In the genomic region with DNA sequence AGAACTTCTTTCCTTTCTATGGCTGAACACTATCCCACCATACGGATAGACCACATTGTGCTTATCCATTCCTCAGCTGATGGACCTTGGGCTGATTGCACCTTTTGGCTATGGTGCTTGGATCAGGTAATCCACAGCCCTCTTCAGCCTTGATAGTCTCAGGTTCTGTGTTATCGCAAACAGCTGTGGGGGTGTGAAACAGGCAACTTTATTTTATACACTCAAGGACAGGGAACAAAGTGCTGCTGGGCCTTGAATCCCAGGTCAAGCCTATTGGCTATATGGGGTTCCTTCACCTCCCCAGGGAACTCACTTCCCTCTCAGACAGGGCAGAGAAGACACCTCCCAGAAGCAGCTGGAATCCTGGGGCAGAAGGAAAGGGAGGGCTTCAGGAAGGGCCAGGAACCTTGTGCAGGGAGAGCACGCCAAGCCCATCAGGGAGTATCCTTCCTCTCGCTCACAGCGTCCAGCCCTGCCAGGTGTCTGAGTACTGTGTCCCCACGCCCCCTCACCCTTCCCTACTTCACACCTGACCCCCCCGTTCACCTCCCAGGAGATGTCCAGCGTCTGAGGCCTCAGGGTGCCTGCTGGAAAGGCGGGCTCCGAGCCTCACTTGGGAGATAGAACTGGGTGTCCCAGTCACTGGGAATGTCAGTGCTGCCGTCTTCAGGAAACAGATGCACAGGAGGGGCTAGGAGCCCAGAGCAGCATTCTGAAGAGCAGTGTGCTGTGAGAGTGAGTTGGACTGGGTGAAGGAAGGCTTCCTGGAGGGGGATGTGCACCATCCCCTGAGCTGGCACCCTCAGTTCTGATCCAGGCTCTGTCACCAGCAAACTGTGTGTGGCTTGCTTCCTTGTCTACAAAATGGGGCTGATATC, we compare ENCODE assay signal across 23 cellular contexts. TPM values are rescaled to one million over a fixed set of nuclear protein-coding genes. Genes with fewer than 3 reads are reported as not detected.
DNase-seq lines count a peak whose midpoint lies in the region; ATAC-seq, FAIRE-seq and TF ChIP-seq lines count a peak whose summit lies in the region.
"Had no signal": no experiment of that assay in that cellular context is flagged by ENCODE, and none has a peak within 500 bp of the region (broad histone marks: within the 10 kb centered on the region; RNA-seq: fewer than 3 reads in every experiment).

No MANE protein-coding gene starts in this region.

- no peak overlapping the region for H2BK15ac ChIP-seq in H1 (ENCODE audit: low read length)

- no peak overlapping the region for H4K91ac ChIP-seq in H1 (replicated peaks; ENCODE audit: insufficient read length, low read length)

- H2BK12ac ChIP-seq in H1 (ENCODE audit: low read depth, low read length), result no peak overlapping the region

- peaks cover 3% of the 10 kb centered on the region for H3K27me3 Mint-ChIP-seq in progenitor cell of endocrine pancreas

- H4K8ac ChIP-seq in H1 (ENCODE audit: extremely low read depth, insufficient read depth, low read length), result peak overlapping the region; percentile 18; the same call in 1 of the 2 replicates

- no peak overlapping the region for H4K5ac ChIP-seq in H1 (ENCODE audit: insufficient read length, low read depth, low read length)

- H3K4me2 ChIP-seq in K562 (ENCODE audit: insufficient read depth, low read length) (no peak overlapping the region), H1 (ENCODE audit: insufficient read depth in 1 of 2, low read depth in 2 of 2, low read length in 2 of 2) (no peak overlapping the region)

- CTCF ChIA-PET in K562 (lab: Yijun Ruan, JAX; ENCODE audit: low intra/inter-chr PET ratio) (no interaction called here), H1 (lab: Charles Lee; ENCODE audit: partially characterized antibody) (interaction anchor here (0.7 to 3.7 kb wide), 4 partner anchors 10 to 129 kb away, joined by 3 to 17 read pairs (median 4); no protein-coding TSS in a partner anchor)

- no peaks in the 10 kb centered on the region for H3K79me1 ChIP-seq in H1 (ENCODE audit: low read depth, low read length)

- no peak overlapping the region for H2BK20ac ChIP-seq in H1 (ENCODE audit: low read length)

- no peaks in the 10 kb centered on the region for H3K36me3 Mint-ChIP-seq in progenitor cell of endocrine pancreas (ENCODE audit: insufficient read depth)
- H3K36me3 Mint-ChIP-seq: CD14-positive monocyte had no signal

- intact Hi-C loops in K562 (cut with micrococcal nuclease) (no loop called here), right cardiac atrium (cut with DNase I) (no loop called here), gastrocnemius medialis (cut with DNase I; ENCODE audit: low total_unique reads) (no loop called here)

- no peak for TF ChIP-seq EP300 in K562 (IDR thresholded peaks at IDR 0.05; ENCODE audit: low read length)
- no peak for TF ChIP-seq EP300 in H1 (IDR thresholded peaks at IDR 0.05; ENCODE audit: borderline replicate concordance in 1 of 2, low read depth in 2 of 2, low read length in 2 of 2)

- in situ Hi-C loops in K562 (cut with MboI) (no loop called here), gastrocnemius medialis (cut with MboI; ENCODE audit: low sequenced_read_pairs in 4 of 4) (no loop called here)

- H4K20me1 ChIP-seq in K562 (replicated peaks; ENCODE audit: control insufficient read depth, insufficient read depth, low read length) (0 out of 2 replicates have a peak, but pooled peaks cover 5% of the 10 kb centered on the region), H1 (replicated peaks in 1 of 2; ENCODE audit: control insufficient read depth in 1 of 2, insufficient read depth in 2 of 2, low read length in 2 of 2) (no peaks in the 10 kb centered on the region)

- no peak overlapping the region for H3K9ac ChIP-seq in K562 (ENCODE audit: insufficient read depth in 1 of 2, low read depth in 2 of 2, low read length in 2 of 2)
- no peak overlapping the region for H3K9ac ChIP-seq in H1 (replicated peaks in 1 of 4; ENCODE audit: extremely low read depth in 1 of 4, low read depth in 3 of 4, low read length in 3 of 4)

- no peaks in the 10 kb centered on the region; the same call in 1 of the 2 replicates for H3K23me2 ChIP-seq in H1 (ENCODE audit: low read depth, low read length)

- TF ChIP-seq POLR2A in K562 (conservative IDR thresholded peaks at IDR 0.05) (no peak), H1 (IDR thresholded peaks at IDR 0.05; ENCODE audit: control extremely low read depth in 1 of 2, low read depth in 2 of 2, low read length in 2 of 2) (no peak), gastrocnemius medialis (IDR thresholded peaks at IDR 0.05) (no peak)

- no TSS peak for BruUV-seq in K562 (replicated peaks; lab: Mats Ljungman, UMichigan)

- TF ChIP-seq CTCF in K562 (IDR thresholded peaks at IDR 0.05 in 2 of 3, conservative IDR thresholded peaks at IDR 0.05 in 1 of 3; ENCODE audit: insufficient read depth in 2 of 3, low read depth in 1 of 3, low read length in 3 of 3) (no peak), H1 (IDR thresholded peaks at IDR 0.05; ENCODE audit: control extremely low read depth in 1 of 3, insufficient read depth in 1 of 3, low read depth in 1 of 3, low read length in 3 of 3) (no peak), gastrocnemius medialis (IDR thresholded peaks at IDR 0.05 in 4 of 5, conservative IDR thresholded peaks at IDR 0.05 in 1 of 5) (no peak), progenitor cell of endocrine pancreas (IDR thresholded peaks at IDR 0.05; ENCODE audit: unreplicated experiment) (no peak)

- H3K4me3 ChIP-seq in K562, result no peak overlapping the region
- H3K4me3 ChIP-seq in H1 (ENCODE audit: extremely low read depth in 1 of 4, insufficient read depth in 2 of 4, low read depth in 3 of 4, low read length in 4 of 4), result no peak overlapping the region
- no peak overlapping the region for H3K4me3 ChIP-seq in right cardiac atrium (ENCODE audit: low read length)
- no peak overlapping the region for H3K4me3 ChIP-seq in gastrocnemius medialis
- H3K4me3 ChIP-seq: HAP-1, MG63, SK-N-MC had no signal

- no peaks in the 10 kb centered on the region for H3K9me3 Mint-ChIP-seq in progenitor cell of endocrine pancreas (ENCODE audit: low read depth)
- H3K9me3 Mint-ChIP-seq: CD14-positive monocyte had no signal

- no peak overlapping the region for H2BK5ac ChIP-seq in H1 (ENCODE audit: low read depth, low read length)

- H2AK5ac ChIP-seq in H1 (ENCODE audit: low read depth, low read length), result no peak overlapping the region

- no peak overlapping the region for H2BK120ac ChIP-seq in H1 (replicated peaks; ENCODE audit: low read depth, low read length)

- H3K79me2 ChIP-seq in K562 (ENCODE audit: control insufficient read depth, insufficient read depth, low read length) (no peaks in the 10 kb centered on the region), H1 (ENCODE audit: control insufficient read depth in 1 of 2, insufficient read depth in 2 of 2, low read length in 2 of 2) (no peaks in the 10 kb centered on the region)

- no peak overlapping the region for H3K27ac Mint-ChIP-seq in progenitor cell of endocrine pancreas
- H3K27ac Mint-ChIP-seq: CD14-positive monocyte had no signal

- H3K4me1 Mint-ChIP-seq in progenitor cell of endocrine pancreas (ENCODE audit: low read depth), result peaks cover 5% of the 10 kb centered on the region

- 9% methylated on average over 9 of the region's 11 CpGs for WGBS in K562 (ENCODE audit: insufficient coverage, low coverage, missing lambda C conversion rate)
- WGBS in H1 (ENCODE audit: extremely low coverage in 1 of 2, insufficient coverage in 1 of 2, insufficient read length in 1 of 2, insufficient replicate concordance in 2 of 2, low coverage in 1 of 2, low lambda C conversion rate in 2 of 2, missing lambda C conversion rate in 1 of 2), 2 experiments, result 81% methylated on average over 11 of the region's 11 CpGs; no CpG with 5 or more reads in 1 of the 2 experiments
- WGBS in right cardiac atrium, result 61% methylated on average over 11 of the region's 11 CpGs

- H3K4me1 ChIP-seq in K562 (replicated peaks in 1 of 2; ENCODE audit: control insufficient read depth in 2 of 2, insufficient read depth in 2 of 2, low read length in 2 of 2), result peaks cover 0 to 2% of the 10 kb centered on the region in 2 experiments; a peak in 1 of 5 replicates
- no peaks in the 10 kb centered on the region; a peak in 1 of 7 replicates for H3K4me1 ChIP-seq in H1 (replicated peaks in 1 of 4; ENCODE audit: control insufficient read depth in 3 of 4, insufficient read depth in 4 of 4, low read length in 3 of 4)
- H3K4me1 ChIP-seq in right cardiac atrium (ENCODE audit: control insufficient read depth, insufficient read depth, low read length), result peaks cover 8% of the 10 kb centered on the region
- peaks cover 5 to 16% of the 10 kb centered on the region in 2 donors for H3K4me1 ChIP-seq in gastrocnemius medialis
- H3K4me1 ChIP-seq: HAP-1 had no signal

- peak; percentile 13; the same call in 2 of the 3 replicates for ATAC-seq in K562
- peak; percentile 53 to 68 for ATAC-seq in right cardiac atrium
- no peak for ATAC-seq in gastrocnemius medialis
- no peak for ATAC-seq in GM21367 (IDR thresholded peaks at IDR 0.05; ENCODE audit: unreplicated experiment)
- ATAC-seq: Panc1 had no signal

- FAIRE-seq in K562 (lab: Jason Lieb, UNC) (no peak), H1 (lab: Jason Lieb, UNC) (no peak)

- no peak overlapping the region for H3K23ac ChIP-seq in H1 (ENCODE audit: insufficient read length)

- no peaks in the 10 kb centered on the region for H3K9me1 ChIP-seq in K562 (ENCODE audit: control insufficient read depth, insufficient read depth, low read length)

- peaks cover 38 to 61% of the 10 kb centered on the region in 2 experiments; a peak in 4 of 5 replicates for H3K27me3 ChIP-seq in K562 (ENCODE audit: control insufficient read depth in 2 of 2, insufficient read depth in 2 of 2, low read length in 2 of 2)
- H3K27me3 ChIP-seq in H1 (replicated peaks in 1 of 4; ENCODE audit: control insufficient read depth in 3 of 4, extremely low read depth in 1 of 4, insufficient read depth in 3 of 4, low read length in 3 of 4), result no peaks in the 10 kb centered on the region
- no peaks in the 10 kb centered on the region for H3K27me3 ChIP-seq in right cardiac atrium (ENCODE audit: control insufficient read depth, insufficient read depth)
- H3K27me3 ChIP-seq in gastrocnemius medialis, result no peaks in the 10 kb centered on the region
- H3K27me3 ChIP-seq: MG63 had no signal

- POLR2A ChIA-PET in K562 (lab: Yijun Ruan, JAX) (no interaction called here), H1 (lab: Charles Lee; ENCODE audit: partially characterized antibody) (no interaction called here)

- no peak overlapping the region for H3K4me3 Mint-ChIP-seq in progenitor cell of endocrine pancreas (ENCODE audit: low read depth)
- H3K4me3 Mint-ChIP-seq: CD14-positive monocyte had no signal

- H3K36me3 ChIP-seq in K562 (ENCODE audit: control insufficient read depth, insufficient read depth, low read length) (no peaks in the 10 kb centered on the region), H1 (ENCODE audit: control insufficient read depth in 2 of 4, insufficient read depth in 4 of 4, low read length in 3 of 4) (no peaks in the 10 kb centered on the region), gastrocnemius medialis (peaks cover 0 to 56% of the 10 kb centered on the region in 2 donors)
- H3K36me3 ChIP-seq: HAP-1 had no signal

- 0 out of 2 replicates have a peak overlapping the region, but pooled peaks have one; percentile 4 for H2AFZ ChIP-seq in K562 (ENCODE audit: low read depth, low read length)
- no peak overlapping the region for H2AFZ ChIP-seq in H1 (ENCODE audit: low read length)

- DNase-seq in K562 (ENCODE audit: extremely low read depth in 1 of 4, low spot score in 3 of 4) (no peak), H1 (ENCODE audit: low read depth in 1 of 2, low spot score in 2 of 2) (no peak), right cardiac atrium (no peak), gastrocnemius medialis (no peak), progenitor cell of endocrine pancreas (ENCODE audit: low spot score, unreplicated experiment) (no peak), NCI-H146 (lab: John Stamatoyannopoulos, UW) (no peak), SHP77 treated with DMSO at 0.1 percent for 48 hours (lab: John Stamatoyannopoulos, UW) (no peak)
- DNase-seq: ACHN, DND-41, IMR-90, Karpas-422, MG63, NCI-H1048, NCI-H1436, NCI-H2029, NCI-H2171 treated with DMSO at 0.1 percent for 48 hours, NCI-H446 treated with DMSO at 0.1 percent for 48 hours had no signal

- no peak overlapping the region for H3K56ac ChIP-seq in H1 (replicated peaks; ENCODE audit: insufficient read length, low read depth, low read length)

- no peak for TF ChIP-seq RAD21 in K562 (CRISPR knock-in tag; conservative IDR thresholded peaks at IDR 0.05 in 1 of 2, IDR thresholded peaks at IDR 0.05 in 1 of 2)
- no peak for TF ChIP-seq RAD21 in H1 (IDR thresholded peaks at IDR 0.05 in 1 of 2, conservative IDR thresholded peaks at IDR 0.05 in 1 of 2; ENCODE audit: low read depth in 2 of 2, low read length in 2 of 2)

- no peak overlapping the region for H3K14ac ChIP-seq in H1 (ENCODE audit: insufficient read length)

- H3K27ac ChIP-seq in K562 (ENCODE audit: extremely low read depth, low read depth, low read length) (no peak overlapping the region), H1 (ENCODE audit: low read depth, low read length) (no peak overlapping the region), right cardiac atrium (ENCODE audit: low read length) (peak overlapping the region; percentile 37), gastrocnemius medialis (peak overlapping the region in 3 of 4 donors; percentile 42 to 55 (median 51))
- H3K27ac ChIP-seq: HL-60, SK-N-MC had no signal

- H3K9me3 ChIP-seq in K562 (replicated peaks; ENCODE audit: control insufficient read depth, insufficient read depth, low read depth, low read length), result no peaks in the 10 kb centered on the region
- H3K9me3 ChIP-seq in H1 (ENCODE audit: insufficient read depth in 2 of 2, low read depth in 1 of 2, low read length in 1 of 2), result no peaks in the 10 kb centered on the region
- no peaks in the 10 kb centered on the region for H3K9me3 ChIP-seq in right cardiac atrium (ENCODE audit: control insufficient read depth, low read length)
- H3K9me3 ChIP-seq in gastrocnemius medialis, result no peaks in the 10 kb centered on the region
- H3K9me3 ChIP-seq: HAP-1, MG63 had no signal

- H3K4ac ChIP-seq in H1 (replicated peaks; ENCODE audit: insufficient read length, low read depth, low read length), result no peak overlapping the region

- no peak overlapping the region for H3K18ac ChIP-seq in H1 (ENCODE audit: extremely low read depth, low read length)

RNA-seq across cellular contexts. Expression of a gene that starts 32.8 kb away (rescaled TPM):
- total RNA-seq in K562 (2011; cell fraction: chromatin; rRNA removed; ENCODE audit: low replicate concordance), result not detected in 2 replicates
- total RNA-seq in K562 (2011; cell fraction: nucleolus; rRNA removed), result under 0.01 TPM in 1 of 2 replicates, not detected in the other
- 0.07 TPM in 1 of 2 replicates, not detected in the other for total RNA-seq in K562 (2011; cell fraction: nucleoplasm; rRNA removed)
- 0.12 TPM in 1 of 2 replicates, not detected in the other for total RNA-seq in K562 (2014; rRNA removed)
- 0.48 TPM in 1 of 2 replicates, not detected in the other for total RNA-seq in K562 (2014; rRNA removed; fragmentation: Illumina TruSeq; extraction: Trizol)
- 0.04 TPM in 1 of 2 replicates, not detected in the other for total RNA-seq in K562 (2015; rRNA removed; fragmentation: Illumina TruSeq; extraction: Trizol)
- 0.07 and 0.13 TPM in 2 replicates for total RNA-seq in K562 (2021)
- polyA plus RNA-seq in K562 (2011; rRNA removed), result 0.04 TPM in 1 of 2 replicates, not detected in the other
- polyA plus RNA-seq in K562 (2011; cell fraction: cytosol; rRNA removed), result 0.01 TPM in 2 replicates
- not detected in 2 replicates for polyA plus RNA-seq in K562 (2011; cell fraction: nucleus; rRNA removed)
- polyA plus RNA-seq in K562 (2012), result 0.07 and 0.10 TPM in 2 replicates
- polyA plus RNA-seq in K562 (2014; fragmentation: Illumina TruSeq; extraction: Trizol), result 0.03 and 0.10 TPM in 2 replicates
- under 1 TPM; 0.01 to 0.03 TPM for polyA plus RNA-seq in K562 (2014; fragmentation: Nextera tagmentation; extraction: Ambion mirVana)
- polyA plus RNA-seq in K562 (2014; rRNA removed), result 0.12 TPM in 1 of 2 replicates, not detected in the other
- not detected in 2 replicates for polyA minus RNA-seq in K562 (2011; rRNA and poly(A)+ RNA removed)
- polyA minus RNA-seq in K562 (2011; cell fraction: cytosol; rRNA and poly(A)+ RNA removed), result not detected in 2 replicates
- polyA minus RNA-seq in K562 (2011; cell fraction: nucleus; rRNA and poly(A)+ RNA removed), result not detected in 2 replicates
- 4.2 and 4.7 TPM in 2 replicates for total RNA-seq in H1 (2021; fragmentation: NEBNext Ultra II Directional; extraction: Animal tissue kit (Norgen Biotek cat#: 25700))
- 0.79 and 1.5 TPM in 2 replicates for polyA plus RNA-seq in H1 (2011; rRNA removed)
- polyA plus RNA-seq in H1 (2011; cell fraction: cytosol; rRNA removed), result 1.5 TPM
- polyA plus RNA-seq in H1 (2011; cell fraction: nucleus; rRNA removed), result 2.6 TPM
- polyA plus RNA-seq in H1 (2012, experiment 1 of 2), result 2.5 to 3.5 TPM (median 2.7 TPM) in 4 replicates
- polyA plus RNA-seq in H1 (2012, experiment 2 of 2), result 1.5 TPM
- polyA plus RNA-seq in H1 (2013, experiment 1 of 2), result 4.3 TPM
- polyA plus RNA-seq in H1 (2013, experiment 2 of 2), result 4.4 TPM
- 1.6 and 1.9 TPM in 2 replicates for polyA minus RNA-seq in H1 (2011; rRNA and poly(A)+ RNA removed)
- 3.7 TPM for polyA minus RNA-seq in H1 (2011; cell fraction: cytosol; rRNA and poly(A)+ RNA removed)
- polyA minus RNA-seq in H1 (2011; cell fraction: nucleus; rRNA and poly(A)+ RNA removed), result 1.4 TPM
- 10 to 100 TPM; 36.9 to 59.7 (median 42.7) TPM for total RNA-seq in right cardiac atrium
- 26.2 TPM for polyA plus RNA-seq in right cardiac atrium
- 10 to 100 TPM; 28.6 to 39.9 (median 32.9) TPM for total RNA-seq in gastrocnemius medialis
- 0.69 and 0.78 TPM in 2 replicates for total RNA-seq in progenitor cell of endocrine pancreas
- polyA plus RNA-seq: CD14-positive monocyte had no signal

RNA-seq across cellular contexts. Expression of a gene that starts 40.9 kb away (rescaled TPM):
- total RNA-seq in K562 (2011; cell fraction: chromatin; rRNA removed; ENCODE audit: low replicate concordance), result 19.7 and 30.9 TPM in 2 replicates
- 10.5 and 12.1 TPM in 2 replicates for total RNA-seq in K562 (2011; cell fraction: nucleolus; rRNA removed)
- 21.0 and 33.4 TPM in 2 replicates for total RNA-seq in K562 (2011; cell fraction: nucleoplasm; rRNA removed)
- total RNA-seq in K562 (2014; rRNA removed) (26.1 and 27.6 TPM in 2 replicates), K562 (2014; rRNA removed; fragmentation: Illumina TruSeq; extraction: Trizol) (35.8 and 44.2 TPM in 2 replicates), K562 (2015; rRNA removed; fragmentation: Illumina TruSeq; extraction: Trizol) (19.4 and 23.2 TPM in 2 replicates), K562 (2021) (37.8 and 40.5 TPM in 2 replicates), right cardiac atrium (10 to 100 TPM in 1 of 4 donors, 1 to 10 TPM in 3; 9.1 to 11.3 (median 9.4) TPM), gastrocnemius medialis (10 to 100 TPM in 2 of 4 donors, 1 to 10 TPM in 2; 7.8 to 13.3 (median 9.9) TPM), progenitor cell of endocrine pancreas (17.6 and 20.2 TPM in 2 replicates)
- polyA plus RNA-seq in K562 (2011; rRNA removed) (29.1 and 31.0 TPM in 2 replicates), K562 (2014; fragmentation: Illumina TruSeq; extraction: Trizol) (23.0 and 23.4 TPM in 2 replicates), K562 (2014; fragmentation: Nextera tagmentation; extraction: Ambion mirVana) (10 to 100 TPM; 11.2 to 17.1 TPM), K562 (2014; rRNA removed) (25.8 and 26.4 TPM in 2 replicates), H1 (2011; rRNA removed) (7.4 and 11.2 TPM in 2 replicates), right cardiac atrium (4.8 TPM)
- polyA plus RNA-seq in K562 (2011; cell fraction: cytosol; rRNA removed), result 4.9 and 14.0 TPM in 2 replicates
- polyA plus RNA-seq in K562 (2011; cell fraction: nucleus; rRNA removed), result 14.6 and 16.7 TPM in 2 replicates
- 8.6 and 9.6 TPM in 2 replicates for polyA plus RNA-seq in K562 (2012)
- polyA minus RNA-seq in K562 (2011; rRNA and poly(A)+ RNA removed), result 40.6 and 45.9 TPM in 2 replicates
- polyA minus RNA-seq in K562 (2011; cell fraction: cytosol; rRNA and poly(A)+ RNA removed), result 19.4 and 28.1 TPM in 2 replicates
- polyA minus RNA-seq in K562 (2011; cell fraction: nucleus; rRNA and poly(A)+ RNA removed), result 11.2 and 19.1 TPM in 2 replicates
- 48.9 and 52.2 TPM in 2 replicates for total RNA-seq in H1 (2021; fragmentation: NEBNext Ultra II Directional; extraction: Animal tissue kit (Norgen Biotek cat#: 25700))
- polyA plus RNA-seq in H1 (2011; cell fraction: cytosol; rRNA removed), result 17.1 TPM
- 12.6 TPM for polyA plus RNA-seq in H1 (2011; cell fraction: nucleus; rRNA removed)
- polyA plus RNA-seq in H1 (2012, experiment 1 of 2), result 13.5 to 18.1 TPM (median 15.5 TPM) in 4 replicates
- 1.7 TPM for polyA plus RNA-seq in H1 (2012, experiment 2 of 2)
- polyA plus RNA-seq in H1 (2013, experiment 1 of 2), result 19.6 TPM
- 19.1 TPM for polyA plus RNA-seq in H1 (2013, experiment 2 of 2)
- 38.9 and 44.5 TPM in 2 replicates for polyA minus RNA-seq in H1 (2011; rRNA and poly(A)+ RNA removed)
- polyA minus RNA-seq in H1 (2011; cell fraction: cytosol; rRNA and poly(A)+ RNA removed), result 52.5 TPM
- 48.6 TPM for polyA minus RNA-seq in H1 (2011; cell fraction: nucleus; rRNA and poly(A)+ RNA removed)

RNA-seq across cellular contexts. Expression of a gene that starts 53.4 kb away (rescaled TPM):
- 20.2 and 24.4 TPM in 2 replicates for total RNA-seq in K562 (2011; cell fraction: chromatin; rRNA removed; ENCODE audit: low replicate concordance)
- 28.2 and 32.0 TPM in 2 replicates for total RNA-seq in K562 (2011; cell fraction: nucleolus; rRNA removed)
- 28.4 and 30.6 TPM in 2 replicates for total RNA-seq in K562 (2011; cell fraction: nucleoplasm; rRNA removed)
- total RNA-seq in K562 (2014; rRNA removed) (5.4 and 7.2 TPM in 2 replicates), K562 (2014; rRNA removed; fragmentation: Illumina TruSeq; extraction: Trizol) (5.9 and 6.0 TPM in 2 replicates), K562 (2015; rRNA removed; fragmentation: Illumina TruSeq; extraction: Trizol) (5.1 and 5.3 TPM in 2 replicates), K562 (2021) (7.8 and 8.0 TPM in 2 replicates), right cardiac atrium (1 to 10 TPM; 4.7 to 7.0 (median 6.2) TPM), gastrocnemius medialis (1 to 10 TPM in 3 of 4 donors, under 1 TPM in 1; 0.29 to 1.5 (median 1.2) TPM), progenitor cell of endocrine pancreas (18.6 and 20.6 TPM in 2 replicates)
- polyA plus RNA-seq in K562 (2011; rRNA removed) (17.9 and 21.5 TPM in 2 replicates), K562 (2014; fragmentation: Illumina TruSeq; extraction: Trizol) (9.4 and 10.0 TPM in 2 replicates), K562 (2014; fragmentation: Nextera tagmentation; extraction: Ambion mirVana) (1 to 10 TPM; 2.3 to 2.4 TPM), K562 (2014; rRNA removed) (6.5 and 8.3 TPM in 2 replicates), H1 (2011; rRNA removed) (17.2 and 19.0 TPM in 2 replicates), right cardiac atrium (3.7 TPM)
- polyA plus RNA-seq in K562 (2011; cell fraction: cytosol; rRNA removed), result 25.0 and 29.5 TPM in 2 replicates
- polyA plus RNA-seq in K562 (2011; cell fraction: nucleus; rRNA removed), result 44.5 and 48.0 TPM in 2 replicates
- polyA plus RNA-seq in K562 (2012), result 8.9 and 16.5 TPM in 2 replicates
- 13.7 and 15.4 TPM in 2 replicates for polyA minus RNA-seq in K562 (2011; rRNA and poly(A)+ RNA removed)
- 6.8 and 7.7 TPM in 2 replicates for polyA minus RNA-seq in K562 (2011; cell fraction: cytosol; rRNA and poly(A)+ RNA removed)
- 15.3 and 21.9 TPM in 2 replicates for polyA minus RNA-seq in K562 (2011; cell fraction: nucleus; rRNA and poly(A)+ RNA removed)
- total RNA-seq in H1 (2021; fragmentation: NEBNext Ultra II Directional; extraction: Animal tissue kit (Norgen Biotek cat#: 25700)), result 6.8 and 7.9 TPM in 2 replicates
- 14.6 TPM for polyA plus RNA-seq in H1 (2011; cell fraction: cytosol; rRNA removed)
- polyA plus RNA-seq in H1 (2011; cell fraction: nucleus; rRNA removed), result 26.8 TPM
- 8.6 to 13.2 TPM (median 10.8 TPM) in 4 replicates for polyA plus RNA-seq in H1 (2012, experiment 1 of 2)
- 5.0 TPM for polyA plus RNA-seq in H1 (2012, experiment 2 of 2)
- polyA plus RNA-seq in H1 (2013, experiment 1 of 2), result 15.8 TPM
- polyA plus RNA-seq in H1 (2013, experiment 2 of 2), result 16.5 TPM
- polyA minus RNA-seq in H1 (2011; rRNA and poly(A)+ RNA removed), result 13.5 and 14.2 TPM in 2 replicates
- polyA minus RNA-seq in H1 (2011; cell fraction: cytosol; rRNA and poly(A)+ RNA removed), result 6.1 TPM
- 10.8 TPM for polyA minus RNA-seq in H1 (2011; cell fraction: nucleus; rRNA and poly(A)+ RNA removed)

Comparison
In these comparisons a context has a peak if more than half of its experiments do, and no peak if none do; other contexts are left out.
1. ATAC-seq: peak in K562 (single experiment) and right cardiac atrium (2 of 2); none in gastrocnemius medialis (0 of 2) and GM21367 (single experiment).
2. H3K27ac ChIP-seq: peak in right cardiac atrium (single experiment) and gastrocnemius medialis (3 of 4); none in K562 (single experiment) and H1 (single experiment).